In the genomic region with DNA sequence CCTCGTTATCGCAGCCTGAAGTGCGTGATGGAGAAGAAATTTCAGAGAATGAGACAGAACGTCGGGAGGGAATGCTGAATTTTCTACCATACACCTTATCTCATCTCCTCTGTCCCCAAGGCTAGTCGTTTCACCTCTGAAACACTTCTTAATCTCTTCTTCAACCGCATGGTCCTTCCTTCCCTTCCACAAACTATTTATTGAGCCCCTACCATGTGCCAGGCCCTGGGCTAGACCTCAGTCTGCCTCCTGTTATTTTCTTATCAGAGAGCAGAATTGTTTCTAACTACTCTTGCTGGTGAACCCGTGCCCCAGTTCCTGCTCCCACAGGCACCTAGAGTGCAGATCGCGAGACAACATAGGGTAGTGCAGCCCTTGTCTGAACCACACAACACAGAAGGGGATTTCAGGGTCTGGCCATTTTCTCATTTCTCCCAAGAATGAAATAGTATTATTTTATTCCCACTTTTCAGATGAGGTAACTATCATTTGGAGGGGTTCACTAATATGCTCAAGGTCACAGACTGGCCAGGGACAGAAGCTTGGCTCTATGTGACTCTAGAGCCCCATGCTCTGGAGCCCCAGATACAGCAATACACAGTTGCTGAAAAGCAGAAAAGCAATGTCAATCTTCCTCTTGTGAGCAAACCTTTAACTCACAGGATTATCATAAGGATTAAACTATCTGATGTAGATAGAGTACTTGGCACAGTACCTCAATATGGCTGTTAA, we compare ENCODE assay signal across 8 cellular contexts. TPM values are rescaled to one million over a fixed set of nuclear protein-coding genes. Genes with fewer than 3 reads are reported as not detected.
DNase-seq lines count a peak whose midpoint lies in the region; ATAC-seq, FAIRE-seq and TF ChIP-seq lines count a peak whose summit lies in the region.

No MANE protein-coding gene starts in this region.

- WGBS in H1 (ENCODE audit: extremely low coverage in 1 of 2, insufficient coverage in 1 of 2, insufficient read length in 1 of 2, insufficient replicate concordance in 2 of 2, low coverage in 1 of 2, low lambda C conversion rate in 2 of 2, missing lambda C conversion rate in 1 of 2), 2 experiments: 14% methylated on average over 9 of the region's 10 CpGs; no CpG with 5 or more reads in 1 of the 2 experiments

- no peak for FAIRE-seq in H1 (lab: Jason Lieb, UNC)

- H3K9me3 Mint-ChIP-seq in activated CD4-positive, alpha-beta T cell treated with anti-CD3 and anti-CD28 coated beads, Interleukin-2, amount 10 ng/mL, durations not matched to agents 24 days and 14 days: no peaks in the 10 kb centered on the region
- H3K9me3 Mint-ChIP-seq in nephron progenitor cell: no peaks in the 10 kb centered on the region

- peaks cover 0 to 5% of the 10 kb centered on the region in 2 experiments for H4K20me1 ChIP-seq in H1 (replicated peaks in 1 of 2; ENCODE audit: control insufficient read depth in 1 of 2, insufficient read depth in 2 of 2, low read length in 2 of 2)

- H3K79me1 ChIP-seq in H1 (ENCODE audit: low read depth, low read length): no peaks in the 10 kb centered on the region; the same call in 1 of the 2 replicates

- H4K5ac ChIP-seq in H1 (ENCODE audit: insufficient read length, low read depth, low read length): peak overlapping the region; percentile 3

- no peaks in the 10 kb centered on the region for H3K9me3 ChIP-seq in SJCRH30 (replicated peaks)
- H3K9me3 ChIP-seq in H1 (ENCODE audit: insufficient read depth in 2 of 2, low read depth in 1 of 2, low read length in 1 of 2): no peaks in the 10 kb centered on the region

- no peaks in the 10 kb centered on the region for H3K27me3 Mint-ChIP-seq in activated CD4-positive, alpha-beta T cell treated with anti-CD3 and anti-CD28 coated beads, Interleukin-2, amount 10 ng/mL, durations not matched to agents 24 days and 14 days
- H3K27me3 Mint-ChIP-seq in nephron progenitor cell (ENCODE audit: low read depth, poor library complexity): peaks cover 6% of the 10 kb centered on the region

- no peak overlapping the region for H3K14ac ChIP-seq in H1 (ENCODE audit: insufficient read length)

- no peak overlapping the region; the same call in 1 of the 2 replicates for H4K8ac ChIP-seq in H1 (ENCODE audit: extremely low read depth, insufficient read depth, low read length)

- no peak overlapping the region for H2BK5ac ChIP-seq in H1 (ENCODE audit: low read depth, low read length)

- no peak for TF ChIP-seq POLR2A in H1 (IDR thresholded peaks at IDR 0.05; ENCODE audit: control extremely low read depth in 1 of 2, low read depth in 2 of 2, low read length in 2 of 2)

- CTCF ChIA-PET in H1 (lab: Charles Lee; ENCODE audit: partially characterized antibody): interaction anchor here (1.7 kb wide), 1 partner anchor 41 kb away, joined by 10 read pairs; no protein-coding TSS in a partner anchor

- peaks cover 10 to 41% of the 10 kb centered on the region in 2 experiments for H3K79me2 ChIP-seq in H1 (ENCODE audit: control insufficient read depth in 1 of 2, insufficient read depth in 2 of 2, low read length in 2 of 2)

- no peak overlapping the region for H2AK5ac ChIP-seq in H1 (ENCODE audit: low read depth, low read length)

- peaks cover 47% of the 10 kb centered on the region for H3K4me1 ChIP-seq in SJCRH30
- peaks cover 0 to 3% (median 0%) of the 10 kb centered on the region in 4 experiments; a peak in 1 of 7 replicates for H3K4me1 ChIP-seq in H1 (replicated peaks in 1 of 4; ENCODE audit: control insufficient read depth in 3 of 4, insufficient read depth in 4 of 4, low read length in 3 of 4)

- no peak overlapping the region for H3K23ac ChIP-seq in H1 (ENCODE audit: insufficient read length)

- no peak overlapping the region for H2BK120ac ChIP-seq in H1 (replicated peaks; ENCODE audit: low read depth, low read length)

- H3K4me3 ChIP-seq in SJCRH30: peak overlapping the region; percentile 89
- peak overlapping the region; percentile 80 to 99 (median 84) for H3K4me3 ChIP-seq in H1 (ENCODE audit: extremely low read depth in 1 of 4, insufficient read depth in 2 of 4, low read depth in 3 of 4, low read length in 4 of 4)

- peaks cover 27% of the 10 kb centered on the region for H3K4me1 Mint-ChIP-seq in activated CD4-positive, alpha-beta T cell treated with anti-CD3 and anti-CD28 coated beads, Interleukin-2, amount 10 ng/mL, durations not matched to agents 24 days and 14 days
- H3K4me1 Mint-ChIP-seq in nephron progenitor cell: peaks cover 33% of the 10 kb centered on the region

- H2BK15ac ChIP-seq in H1 (ENCODE audit: low read length): no peak overlapping the region; the same call in 1 of the 2 replicates

- H3K4me2 ChIP-seq in H1 (ENCODE audit: insufficient read depth in 1 of 2, low read depth in 2 of 2, low read length in 2 of 2): peak overlapping the region; percentile 84 to 98

- ATAC-seq in HG02588 (IDR thresholded peaks at IDR 0.05; ENCODE audit: unreplicated experiment): no peak

- peak overlapping the region; percentile 36 for H3K4ac ChIP-seq in H1 (replicated peaks; ENCODE audit: insufficient read length, low read depth, low read length)

- peak overlapping the region; percentile 73 to 92 (median 82) for H3K9ac ChIP-seq in H1 (replicated peaks in 1 of 4; ENCODE audit: extremely low read depth in 1 of 4, low read depth in 3 of 4, low read length in 3 of 4)

- TF ChIP-seq RAD21 in H1 (IDR thresholded peaks at IDR 0.05 in 1 of 2, conservative IDR thresholded peaks at IDR 0.05 in 1 of 2; ENCODE audit: low read depth in 2 of 2, low read length in 2 of 2): no peak

- peak overlapping the region; percentile 92 for H2AFZ ChIP-seq in H1 (ENCODE audit: low read length)

- H3K27me3 ChIP-seq in SJCRH30 (no peaks in the 10 kb centered on the region), H1 (replicated peaks in 1 of 4; ENCODE audit: control insufficient read depth in 3 of 4, extremely low read depth in 1 of 4, insufficient read depth in 3 of 4, low read length in 3 of 4) (no peaks in the 10 kb centered on the region)

- peak overlapping the region; percentile 81; the same call in 1 of the 2 replicates for H3K18ac ChIP-seq in H1 (ENCODE audit: extremely low read depth, low read length)

- H2BK12ac ChIP-seq in H1 (ENCODE audit: low read depth, low read length): peak overlapping the region; percentile 45; the same call in 1 of the 2 replicates

- H3K23me2 ChIP-seq in H1 (ENCODE audit: low read depth, low read length): peaks cover 6% of the 10 kb centered on the region

- peaks cover 7% of the 10 kb centered on the region for H3K36me3 Mint-ChIP-seq in activated CD4-positive, alpha-beta T cell treated with anti-CD3 and anti-CD28 coated beads, Interleukin-2, amount 10 ng/mL, durations not matched to agents 24 days and 14 days (ENCODE audit: low read depth)
- peaks cover 5% of the 10 kb centered on the region for H3K36me3 Mint-ChIP-seq in nephron progenitor cell (ENCODE audit: low read depth)

- TF ChIP-seq CTCF in H1 (IDR thresholded peaks at IDR 0.05; ENCODE audit: control extremely low read depth in 1 of 3, insufficient read depth in 1 of 3, low read depth in 1 of 3, low read length in 3 of 3): no peak
- no peak for TF ChIP-seq CTCF in nephron progenitor cell (IDR thresholded peaks at IDR 0.05)

- H3K56ac ChIP-seq in H1 (replicated peaks; ENCODE audit: insufficient read length, low read depth, low read length): no peak overlapping the region

- peak overlapping the region; percentile 4; the same call in 1 of the 2 replicates for H3K27ac ChIP-seq in SJCRH30
- H3K27ac ChIP-seq in H1 (ENCODE audit: low read depth, low read length): no peak overlapping the region

- H3K36me3 ChIP-seq in SJCRH30: peaks cover 26% of the 10 kb centered on the region
- H3K36me3 ChIP-seq in H1 (ENCODE audit: control insufficient read depth in 2 of 4, insufficient read depth in 4 of 4, low read length in 3 of 4): peaks cover 0 to under 1% (median 0%) of the 10 kb centered on the region in 4 experiments; a peak in 1 of 8 replicates

- TF ChIP-seq EP300 in H1 (IDR thresholded peaks at IDR 0.05; ENCODE audit: borderline replicate concordance in 1 of 2, low read depth in 2 of 2, low read length in 2 of 2): no peak

- POLR2A ChIA-PET in H1 (lab: Charles Lee; ENCODE audit: partially characterized antibody): interaction anchor here (0.9 to 1.2 kb wide), 6 partner anchors 12 to 147 kb away, joined by 3 to 4 read pairs (median 3); partner anchors contain the start of gene KLHL12

- H3K4me3 Mint-ChIP-seq in activated CD4-positive, alpha-beta T cell treated with anti-CD3 and anti-CD28 coated beads, Interleukin-2, amount 10 ng/mL, durations not matched to agents 24 days and 14 days: peak overlapping the region; percentile 89
- H3K4me3 Mint-ChIP-seq in nephron progenitor cell: peak overlapping the region; percentile 93

- no peak overlapping the region for H4K91ac ChIP-seq in H1 (replicated peaks; ENCODE audit: insufficient read length, low read length)

- intact Hi-C loops in activated CD4-positive, alpha-beta T cell treated with anti-CD3 and anti-CD28 coated beads, Interleukin-2, amount 10 ng/mL, durations not matched to agents 24 days and 14 days (cut with micrococcal nuclease): loop anchor here (1.0 to 5.0 kb wide), 5 partner anchors 9 to 611 kb away; partner anchors contain the start of genes CYB5R1, KLHL12, PCAT6 and PPFIA4

- peak overlapping the region; percentile 82 for H3K27ac Mint-ChIP-seq in activated CD4-positive, alpha-beta T cell treated with anti-CD3 and anti-CD28 coated beads, Interleukin-2, amount 10 ng/mL, durations not matched to agents 24 days and 14 days
- no peak overlapping the region for H3K27ac Mint-ChIP-seq in nephron progenitor cell

- peak; percentile 73 for DNase-seq in activated CD4-positive, alpha-beta T cell treated with anti-CD3 and anti-CD28 coated beads, Interleukin-2, amount 10 ng/mL, durations not matched to agents 24 days and 14 days
- DNase-seq in activated CD4-positive, alpha-beta T cell treated with anti-CD3 and anti-CD28 coated beads, Interleukin-2, amount 50 U/mL, for 4 hours: no peak
- DNase-seq in SJCRH30 (no peak), H1 (ENCODE audit: low read depth in 1 of 2, low spot score in 2 of 2) (no peak), nephron progenitor cell (no peak), NCI-H187 treated with DMSO at 0.1 percent for 48 hours (lab: John Stamatoyannopoulos, UW) (no peak)
- no peak for DNase-seq in activated CD4-positive, CD25-positive, alpha-beta regulatory T cell treated with anti-CD3 and anti-CD28 coated beads, Interleukin-2, amount 50 U/mL, for 72 hours

- no peak overlapping the region for H2BK20ac ChIP-seq in H1 (ENCODE audit: low read length)

RNA-seq across cellular contexts. Expression of gene ADIPOR1, which starts 0.6 kb away (rescaled TPM):
- total RNA-seq in activated CD4-positive, alpha-beta T cell treated with anti-CD3 and anti-CD28 coated beads, Interleukin-2, amount 10 ng/mL, durations not matched to agents 24 days and 14 days: 86.7 and 92.1 TPM in 2 replicates
- total RNA-seq in SJCRH30 (2014; rRNA removed; shearing (Covaris generic)): 127 and 133 TPM in 2 replicates
- 69.2 and 69.8 TPM in 2 replicates for total RNA-seq in H1 (2021; fragmentation: NEBNext Ultra II Directional; extraction: Animal tissue kit (Norgen Biotek cat#: 25700))
- 92.0 and 118 TPM in 2 replicates for polyA plus RNA-seq in H1 (2011; rRNA removed)
- 94.5 TPM for polyA plus RNA-seq in H1 (2011; cell fraction: cytosol; rRNA removed)
- 67.8 TPM for polyA plus RNA-seq in H1 (2011; cell fraction: nucleus; rRNA removed)
- 57.4 to 64.6 TPM (median 60.1 TPM) in 4 replicates for polyA plus RNA-seq in H1 (2012, experiment 1 of 2)
- 65.3 TPM for polyA plus RNA-seq in H1 (2012, experiment 2 of 2)
- polyA plus RNA-seq in H1 (2013, experiment 1 of 2): 87.3 TPM
- 87.8 TPM for polyA plus RNA-seq in H1 (2013, experiment 2 of 2)
- polyA minus RNA-seq in H1 (2011; rRNA and poly(A)+ RNA removed): 190 and 194 TPM in 2 replicates
- 50.3 TPM for polyA minus RNA-seq in H1 (2011; cell fraction: cytosol; rRNA and poly(A)+ RNA removed)
- 57.3 TPM for polyA minus RNA-seq in H1 (2011; cell fraction: nucleus; rRNA and poly(A)+ RNA removed)

RNA-seq across cellular contexts. Expression of gene CYB5R1, which starts 8.3 kb away (rescaled TPM):
- 18.0 and 19.9 TPM in 2 replicates for total RNA-seq in activated CD4-positive, alpha-beta T cell treated with anti-CD3 and anti-CD28 coated beads, Interleukin-2, amount 10 ng/mL, durations not matched to agents 24 days and 14 days
- total RNA-seq in SJCRH30 (2014; rRNA removed; shearing (Covaris generic)): 57.7 and 65.3 TPM in 2 replicates
- total RNA-seq in H1 (2021; fragmentation: NEBNext Ultra II Directional; extraction: Animal tissue kit (Norgen Biotek cat#: 25700)): 14.3 and 17.1 TPM in 2 replicates
- 11.9 and 14.3 TPM in 2 replicates for polyA plus RNA-seq in H1 (2011; rRNA removed)
- 15.7 TPM for polyA plus RNA-seq in H1 (2011; cell fraction: cytosol; rRNA removed)
- 27.8 TPM for polyA plus RNA-seq in H1 (2011; cell fraction: nucleus; rRNA removed)
- polyA plus RNA-seq in H1 (2012, experiment 1 of 2): 14.8 to 18.8 TPM (median 17.9 TPM) in 4 replicates
- 14.5 TPM for polyA plus RNA-seq in H1 (2012, experiment 2 of 2)
- polyA plus RNA-seq in H1 (2013, experiment 1 of 2): 19.6 TPM
- 20.9 TPM for polyA plus RNA-seq in H1 (2013, experiment 2 of 2)
- polyA minus RNA-seq in H1 (2011; rRNA and poly(A)+ RNA removed): 18.8 and 20.4 TPM in 2 replicates
- polyA minus RNA-seq in H1 (2011; cell fraction: cytosol; rRNA and poly(A)+ RNA removed): 10.9 TPM
- polyA minus RNA-seq in H1 (2011; cell fraction: nucleus; rRNA and poly(A)+ RNA removed): 19.4 TPM

RNA-seq across cellular contexts. Expression of gene KLHL12, which starts 31.7 kb away (rescaled TPM):
- total RNA-seq in activated CD4-positive, alpha-beta T cell treated with anti-CD3 and anti-CD28 coated beads, Interleukin-2, amount 10 ng/mL, durations not matched to agents 24 days and 14 days: 28.0 and 30.5 TPM in 2 replicates
- total RNA-seq in SJCRH30 (2014; rRNA removed; shearing (Covaris generic)): 33.9 and 36.4 TPM in 2 replicates
- 29.9 and 33.3 TPM in 2 replicates for total RNA-seq in H1 (2021; fragmentation: NEBNext Ultra II Directional; extraction: Animal tissue kit (Norgen Biotek cat#: 25700))
- polyA plus RNA-seq in H1 (2011; rRNA removed): 22.3 and 27.2 TPM in 2 replicates
- 32.5 TPM for polyA plus RNA-seq in H1 (2011; cell fraction: cytosol; rRNA removed)
- 22.4 TPM for polyA plus RNA-seq in H1 (2011; cell fraction: nucleus; rRNA removed)
- 26.4 to 30.7 TPM (median 26.8 TPM) in 4 replicates for polyA plus RNA-seq in H1 (2012, experiment 1 of 2)
- polyA plus RNA-seq in H1 (2012, experiment 2 of 2): 2.3 TPM
- 13.1 TPM for polyA plus RNA-seq in H1 (2013, experiment 1 of 2)
- polyA plus RNA-seq in H1 (2013, experiment 2 of 2): 13.2 TPM
- polyA minus RNA-seq in H1 (2011; rRNA and poly(A)+ RNA removed): 53.7 and 75.9 TPM in 2 replicates
- polyA minus RNA-seq in H1 (2011; cell fraction: cytosol; rRNA and poly(A)+ RNA removed): 15.3 TPM
- polyA minus RNA-seq in H1 (2011; cell fraction: nucleus; rRNA and poly(A)+ RNA removed): 20.5 TPM

RNA-seq across cellular contexts. Expression of gene TMEM183A, which starts 48.5 kb away (rescaled TPM):
- total RNA-seq in activated CD4-positive, alpha-beta T cell treated with anti-CD3 and anti-CD28 coated beads, Interleukin-2, amount 10 ng/mL, durations not matched to agents 24 days and 14 days: 77.7 and 82.8 TPM in 2 replicates
- 110 and 121 TPM in 2 replicates for total RNA-seq in SJCRH30 (2014; rRNA removed; shearing (Covaris generic))
- total RNA-seq in H1 (2021; fragmentation: NEBNext Ultra II Directional; extraction: Animal tissue kit (Norgen Biotek cat#: 25700)): 107 TPM in 2 replicates
- polyA plus RNA-seq in H1 (2011; rRNA removed): 160 and 173 TPM in 2 replicates
- polyA plus RNA-seq in H1 (2011; cell fraction: cytosol; rRNA removed): 145 TPM
- polyA plus RNA-seq in H1 (2011; cell fraction: nucleus; rRNA removed): 139 TPM
- 74.7 to 91.0 TPM (median 88.0 TPM) in 4 replicates for polyA plus RNA-seq in H1 (2012, experiment 1 of 2)
- 75.9 TPM for polyA plus RNA-seq in H1 (2012, experiment 2 of 2)
- polyA plus RNA-seq in H1 (2013, experiment 1 of 2): 66.1 TPM
- 65.5 TPM for polyA plus RNA-seq in H1 (2013, experiment 2 of 2)
- 169 and 202 TPM in 2 replicates for polyA minus RNA-seq in H1 (2011; rRNA and poly(A)+ RNA removed)
- polyA minus RNA-seq in H1 (2011; cell fraction: cytosol; rRNA and poly(A)+ RNA removed): 46.2 TPM
- 65.6 TPM for polyA minus RNA-seq in H1 (2011; cell fraction: nucleus; rRNA and poly(A)+ RNA removed)
